In the genomic region with DNA sequence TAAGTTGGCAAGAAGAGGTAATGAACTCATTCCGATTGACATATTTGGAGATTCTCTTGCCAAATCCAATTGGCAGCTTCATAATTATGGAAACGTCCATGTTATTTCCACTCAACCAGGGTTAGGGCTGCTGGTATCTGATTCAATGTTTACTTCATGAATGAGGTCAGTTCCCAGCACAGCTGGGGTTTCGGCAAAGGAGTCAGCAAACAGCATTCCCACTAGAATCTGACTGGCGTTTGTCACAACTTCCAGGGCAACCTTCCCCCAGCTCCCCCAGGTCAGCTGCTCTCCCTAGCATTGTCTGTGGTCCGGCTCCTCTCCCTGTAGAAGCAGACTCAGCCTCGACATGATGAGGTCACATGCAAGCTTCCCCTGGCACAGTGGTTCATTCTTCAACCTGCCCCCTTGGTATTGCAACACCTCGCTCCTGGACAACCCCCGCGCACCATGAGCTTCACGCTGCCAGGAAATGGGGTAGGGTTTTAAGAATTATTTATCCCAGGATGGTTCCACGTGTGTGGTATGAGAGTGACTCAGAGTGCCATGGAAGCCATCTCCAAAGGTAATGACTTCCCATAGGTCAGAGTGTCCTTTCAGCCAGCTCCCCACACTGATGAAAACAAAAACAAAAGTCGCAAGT, we compare ENCODE assay signal across 8 cellular contexts.
DNase-seq lines count a peak whose midpoint lies in the region; ATAC-seq and TF ChIP-seq lines count a peak whose summit lies in the region.

No MANE protein-coding gene starts in this region.

- H3K27ac ChIP-seq in ascending aorta = peak overlapping the region; percentile 79 to 92
- H3K27ac ChIP-seq in stomach smooth muscle (ENCODE audit: low read length) = peak overlapping the region; percentile 60
- no peak overlapping the region for H3K27ac ChIP-seq in OCI-LY7 (ENCODE audit: low read depth, low read length, poor library complexity, severe bottlenecking)

- no peak for ATAC-seq in HG03095 (IDR thresholded peaks at IDR 0.05; ENCODE audit: unreplicated experiment)

- intact Hi-C loops in ascending aorta (cut with DNase I) = loop anchor here (1.0 to 2.0 kb wide), 2 partner anchors 25 to 62 kb away; no protein-coding TSS in a partner anchor
- intact Hi-C loops in OCI-LY7 (cut with micrococcal nuclease; ENCODE audit: unreplicated experiment) = no loop called here

- POLR2A ChIA-PET in OCI-LY7 (lab: Charles Lee) = no interaction called here

- CTCF ChIA-PET in OCI-LY7 (lab: Charles Lee; ENCODE audit: unreplicated experiment) = no interaction called here

- H3K36me3 ChIP-seq in ascending aorta (no peaks in the 10 kb centered on the region), stomach smooth muscle (ENCODE audit: control insufficient read depth in 2 of 2, insufficient read depth in 2 of 2, low read length in 2 of 2) (no peaks in the 10 kb centered on the region), OCI-LY7 (ENCODE audit: insufficient read depth, low read length) (no peaks in the 10 kb centered on the region)

- TF ChIP-seq CTCF in ascending aorta (IDR thresholded peaks at IDR 0.05) (no peak), OCI-LY7 (conservative IDR thresholded peaks at IDR 0.05; ENCODE audit: low read length) (no peak)

- H2AFZ ChIP-seq in OCI-LY7 (ENCODE audit: low read length) = no peak overlapping the region

- no peak overlapping the region for H3K4me3 ChIP-seq in ascending aorta
- H3K4me3 ChIP-seq in stomach smooth muscle (ENCODE audit: low read length in 2 of 2) = no peak overlapping the region
- no peak overlapping the region for H3K4me3 ChIP-seq in OCI-LY7 (ENCODE audit: low read depth, low read length, poor library complexity, severe bottlenecking)

- H3K9me3 ChIP-seq in ascending aorta (no peaks in the 10 kb centered on the region), stomach smooth muscle (ENCODE audit: control insufficient read depth in 2 of 2, low read length in 2 of 2) (no peaks in the 10 kb centered on the region), OCI-LY7 (ENCODE audit: low read length) (no peaks in the 10 kb centered on the region)

- no TSS peak for BruUV-seq in OCI-LY7 (replicated peaks; lab: Mats Ljungman, UMichigan)

- H3K4me1 ChIP-seq in ascending aorta = peaks cover 25 to 57% of the 10 kb centered on the region in 2 donors
- H3K4me1 ChIP-seq in stomach smooth muscle (ENCODE audit: control insufficient read depth, insufficient read depth, low read length) = peaks cover 28% of the 10 kb centered on the region
- peaks cover 8% of the 10 kb centered on the region for H3K4me1 ChIP-seq in OCI-LY7 (ENCODE audit: insufficient read depth, low read length, poor library complexity, severe bottlenecking)

- TF ChIP-seq POLR2A in erythroblast (IDR thresholded peaks at IDR 0.05; ENCODE audit: low read length) = no peak

- H3K79me2 ChIP-seq in OCI-LY7 (ENCODE audit: insufficient read depth, low read depth, low read length) = no peaks in the 10 kb centered on the region

- no peak overlapping the region for H3K4me2 ChIP-seq in OCI-LY7 (ENCODE audit: low read length)

- no peaks in the 10 kb centered on the region for H3K9me2 ChIP-seq in OCI-LY7 (ENCODE audit: insufficient read depth, low read length)

- H4K20me1 ChIP-seq in OCI-LY7 (ENCODE audit: insufficient read depth, low read length) = no peaks in the 10 kb centered on the region

- H3K9ac ChIP-seq in stomach smooth muscle (ENCODE audit: low read length in 2 of 2) = no peak overlapping the region

- DNase-seq in HS-5 (ENCODE audit: low read depth) = peak; percentile 74
- DNase-seq in ascending aorta (ENCODE audit: low spot score in 2 of 2) = peak in 1 of 2 donors; percentile 90
- peak; percentile 93 for DNase-seq in iris pigment epithelial cell (ENCODE audit: low read depth)
- DNase-seq in erythroblast (lab: John Stamatoyannopoulos, UW) = no peak
- DNase-seq in OCI-LY7 (ENCODE audit: low spot score) = no peak
- no peak for DNase-seq in activated CD4-positive, alpha-beta T cell treated with anti-CD3 and anti-CD28 coated beads, Interleukin-2, amount 50 U/mL, for 48 hours

- no peaks in the 10 kb centered on the region for H3K27me3 ChIP-seq in ascending aorta
- no peaks in the 10 kb centered on the region for H3K27me3 ChIP-seq in stomach smooth muscle (ENCODE audit: control insufficient read depth in 1 of 2, insufficient read depth in 2 of 2, low read length in 2 of 2)

Comparison
In these comparisons a context has a peak if more than half of its experiments do, and no peak if none do; other contexts are left out.
1. DNase-seq: peak in HS-5 (single experiment) and iris pigment epithelial cell (single experiment); none in erythroblast (0 of 2), OCI-LY7 (single experiment) and activated CD4-positive, alpha-beta T cell treated with anti-CD3 and anti-CD28 coated beads, Interleukin-2, amount 50 U/mL, for 48 hours (0 of 2).